Comparison of ENCODE assay signal across 21 cellular contexts in the genomic region with DNA sequence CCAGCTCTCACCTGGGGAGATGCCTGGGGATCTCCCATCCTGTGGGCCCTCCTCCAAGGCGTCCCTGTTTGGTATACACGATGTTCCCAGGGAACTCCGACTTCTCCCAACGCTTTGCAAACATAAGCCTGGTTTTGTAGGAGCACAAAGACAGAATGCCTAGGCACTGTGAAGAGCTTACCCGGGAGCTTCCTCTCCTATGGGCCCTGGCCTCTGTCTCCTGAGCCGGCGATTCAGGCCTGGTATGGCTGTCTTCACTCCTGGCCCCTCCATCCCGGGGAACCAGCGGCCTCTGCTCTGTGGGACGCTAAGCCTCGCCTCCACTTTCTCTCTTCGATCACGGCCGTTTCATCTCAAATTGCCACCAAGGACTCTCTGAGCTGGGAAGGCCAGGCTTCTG. TPM values are rescaled to one million over a fixed set of nuclear protein-coding genes. Genes with fewer than 3 reads are reported as not detected.
DNase-seq lines count a peak whose midpoint lies in the region; ATAC-seq and TF ChIP-seq lines count a peak whose summit lies in the region.
"Had no signal": no experiment of that assay in that cellular context is flagged by ENCODE, and none has a peak within 500 bp of the region (broad histone marks: within the 10 kb centered on the region; RNA-seq: fewer than 3 reads in every experiment).

No MANE protein-coding gene starts in this region.

- no peaks in the 10 kb centered on the region for H3K79me2 ChIP-seq in osteoblast (ENCODE audit: insufficient read depth, low read length)

- H3K4me3 ChIP-seq in left ventricle myocardium inferior, result no peak overlapping the region
- no peak overlapping the region for H3K4me3 ChIP-seq in RWPE2 (ENCODE audit: severe bottlenecking)
- no peak overlapping the region for H3K4me3 ChIP-seq in osteoblast (ENCODE audit: insufficient read depth, low read length)
- H3K4me3 ChIP-seq in spleen, result no peak overlapping the region
- H3K4me3 ChIP-seq: BLaER1, GM23248, HAP-1 had no signal

- H3K27ac ChIP-seq in left ventricle myocardium inferior (replicated peaks) (no peak overlapping the region), RWPE2 (ENCODE audit: poor library complexity, severe bottlenecking) (no peak overlapping the region), osteoblast (ENCODE audit: low read depth, low read length) (no peak overlapping the region), spleen (no peak overlapping the region)
- H3K27ac ChIP-seq: BLaER1, GM23248, HL-60 had no signal

- DNase-seq in Right ventricle myocardium superior (peak; percentile 20), left ventricle myocardium inferior (no peak), RWPE2 (ENCODE audit: low spot score) (peak; percentile 29), osteoblast (ENCODE audit: insufficient read length, low spot score, missing footprints) (peak; percentile 59), spleen (peak; percentile 29), hippocampal formation (lab: John Stamatoyannopoulos, UW) (no peak)
- DNase-seq: 8988T; Calu3; CD8-positive, alpha-beta T cell; DMS79 treated with DMSO at 0.1 percent for 48 hours; GF-D8; GM23248; IMR-90 had no signal

- ATAC-seq in Right ventricle myocardium superior (ENCODE audit: poor library complexity), result no peak
- no peak for ATAC-seq in RWPE2 (ENCODE audit: low read depth)
- ATAC-seq in SK-N-SH treated with all-trans-retinoic acid at 6 μM for 48 hours, result no peak
- ATAC-seq: CD8-positive, alpha-beta T cell had no signal

- H3K9me3 ChIP-seq in left ventricle myocardium inferior (replicated peaks) (peaks cover 26% of the 10 kb centered on the region), RWPE2 (ENCODE audit: severe bottlenecking) (peaks cover 11% of the 10 kb centered on the region), osteoblast (ENCODE audit: low read depth, low read length) (no peaks in the 10 kb centered on the region), spleen (peaks cover 3 to 30% (median 25%) of the 10 kb centered on the region in 8 donors)
- H3K9me3 ChIP-seq: HAP-1 had no signal

- TF ChIP-seq CTCF in left ventricle myocardium inferior (IDR thresholded peaks at IDR 0.05; ENCODE audit: borderline replicate concordance), result no peak
- no peak for TF ChIP-seq CTCF in RWPE2 (IDR thresholded peaks at IDR 0.05; ENCODE audit: poor library complexity, severe bottlenecking)
- TF ChIP-seq CTCF in osteoblast (IDR thresholded peaks at IDR 0.05; ENCODE audit: extremely low read depth, low read depth, low read length), result no peak
- no peak for TF ChIP-seq CTCF in spleen (IDR thresholded peaks at IDR 0.05 in 8 of 11, conservative IDR thresholded peaks at IDR 0.05 in 3 of 11)

- H2AFZ ChIP-seq in osteoblast (ENCODE audit: low read length), result no peak overlapping the region
- H2AFZ ChIP-seq: GM23248 had no signal

- intact Hi-C loops in Right ventricle myocardium superior (cut with DNase I) (no loop called here), left ventricle myocardium inferior (cut with micrococcal nuclease) (no loop called here), spleen (cut with DNase I; ENCODE audit: low total_unique reads) (no loop called here)

- whole genome bisulfite sequencing in spleen, 5 donors, result 88 to 94% (median 90%) methylated on average over 14 of the region's 14 CpGs

- peaks cover 19% of the 10 kb centered on the region for H3K27me3 ChIP-seq in left ventricle myocardium inferior (ENCODE audit: low read depth)
- H3K27me3 ChIP-seq in RWPE2 (ENCODE audit: insufficient read depth, poor library complexity, severe bottlenecking), result no peaks in the 10 kb centered on the region
- H3K27me3 ChIP-seq in osteoblast (ENCODE audit: insufficient read depth, low read length), result no peaks in the 10 kb centered on the region
- H3K27me3 ChIP-seq in spleen (replicated peaks in 1 of 7), result peaks cover 0 to 8% (median 0%) of the 10 kb centered on the region in 7 donors

- H4K20me1 ChIP-seq in osteoblast (ENCODE audit: insufficient read depth, low read length), result no peaks in the 10 kb centered on the region
- H4K20me1 ChIP-seq: BLaER1 had no signal

- H3K36me3 ChIP-seq in left ventricle myocardium inferior (no peaks in the 10 kb centered on the region), RWPE2 (ENCODE audit: low read depth) (no peaks in the 10 kb centered on the region), osteoblast (ENCODE audit: insufficient read depth, low read length) (no peaks in the 10 kb centered on the region), spleen (no peaks in the 10 kb centered on the region)
- H3K36me3 ChIP-seq: BLaER1, HAP-1 had no signal

- H3K4me2 ChIP-seq in osteoblast (ENCODE audit: insufficient read depth, low read length), result no peak overlapping the region
- H3K4me2 ChIP-seq: BLaER1 had no signal

- H3K4me1 ChIP-seq in left ventricle myocardium inferior (no peaks in the 10 kb centered on the region), RWPE2 (ENCODE audit: insufficient read depth, poor library complexity, severe bottlenecking) (no peaks in the 10 kb centered on the region), osteoblast (ENCODE audit: insufficient read depth, low read length) (no peaks in the 10 kb centered on the region), spleen (no peaks in the 10 kb centered on the region)
- H3K4me1 ChIP-seq: BLaER1, HAP-1 had no signal

- no peak for TF ChIP-seq POLR2A in spleen (IDR thresholded peaks at IDR 0.05)

TF ChIP-seq in SK-N-SH treated with all-trans-retinoic acid at 6 μM for 48 hours, 23 proteins besides CTCF, POLR2A, EP300 and RAD21:
- TF ChIP-seq CSDC2 (CRISPR knock-in tag; IDR thresholded peaks at IDR 0.05), result no peak
- TF ChIP-seq ZNF565 (CRISPR knock-in tag; conservative IDR thresholded peaks at IDR 0.05; ENCODE audit: low read depth), result no peak
- TF ChIP-seq ARNTL (CRISPR knock-in tag; IDR thresholded peaks at IDR 0.05; ENCODE audit: borderline replicate concordance, low read depth), result no peak
- no peak for TF ChIP-seq OSR1 (CRISPR knock-in tag; IDR thresholded peaks at IDR 0.05)
- no peak for TF ChIP-seq TSHZ2 (CRISPR knock-in tag; IDR thresholded peaks at IDR 0.05)
- TF ChIP-seq GLIS3 (CRISPR knock-in tag; IDR thresholded peaks at IDR 0.05), result no peak
- TF ChIP-seq TOX (CRISPR knock-in tag; IDR thresholded peaks at IDR 0.05; ENCODE audit: borderline replicate concordance), result no peak
- no peak for TF ChIP-seq TCF4 (CRISPR knock-in tag; IDR thresholded peaks at IDR 0.05; ENCODE audit: borderline replicate concordance)
- no peak for TF ChIP-seq RARB (CRISPR knock-in tag; IDR thresholded peaks at IDR 0.05)
- no peak for TF ChIP-seq PPARA (CRISPR knock-in tag; IDR thresholded peaks at IDR 0.05; ENCODE audit: borderline replicate concordance)
- TF ChIP-seq CREB5 (CRISPR knock-in tag; IDR thresholded peaks at IDR 0.05; ENCODE audit: low read depth), result no peak
- no peak for TF ChIP-seq ISL1 (CRISPR knock-in tag; IDR thresholded peaks at IDR 0.05)
- no peak for TF ChIP-seq PATZ1 (CRISPR knock-in tag; IDR thresholded peaks at IDR 0.05; ENCODE audit: borderline replicate concordance)

RNA-seq across cellular contexts. Expression of gene ACTRT2, which starts 59.6 kb away (rescaled TPM):
- total RNA-seq in Right ventricle myocardium superior (not detected), left ventricle myocardium inferior (not detected), osteoblast (not detected in 2 replicates), spleen (not detected)
- polyA plus RNA-seq in spleen, result not detected
- total RNA-seq: A673; Calu3; CD8-positive, alpha-beta T cell; GM23248; H4; HT1080; IMR-90 had no signal
- polyA plus RNA-seq: AG04450, GM23248, IMR-90 had no signal

Comparison
In these comparisons a context has a peak if more than half of its experiments do, and no peak if none do; other contexts are left out.
1. DNase-seq: peak in Right ventricle myocardium superior (single experiment), RWPE2 (single experiment), osteoblast (single experiment) and spleen (single experiment); none in left ventricle myocardium inferior (single experiment) and hippocampal formation (0 of 2).